In the genomic region with DNA sequence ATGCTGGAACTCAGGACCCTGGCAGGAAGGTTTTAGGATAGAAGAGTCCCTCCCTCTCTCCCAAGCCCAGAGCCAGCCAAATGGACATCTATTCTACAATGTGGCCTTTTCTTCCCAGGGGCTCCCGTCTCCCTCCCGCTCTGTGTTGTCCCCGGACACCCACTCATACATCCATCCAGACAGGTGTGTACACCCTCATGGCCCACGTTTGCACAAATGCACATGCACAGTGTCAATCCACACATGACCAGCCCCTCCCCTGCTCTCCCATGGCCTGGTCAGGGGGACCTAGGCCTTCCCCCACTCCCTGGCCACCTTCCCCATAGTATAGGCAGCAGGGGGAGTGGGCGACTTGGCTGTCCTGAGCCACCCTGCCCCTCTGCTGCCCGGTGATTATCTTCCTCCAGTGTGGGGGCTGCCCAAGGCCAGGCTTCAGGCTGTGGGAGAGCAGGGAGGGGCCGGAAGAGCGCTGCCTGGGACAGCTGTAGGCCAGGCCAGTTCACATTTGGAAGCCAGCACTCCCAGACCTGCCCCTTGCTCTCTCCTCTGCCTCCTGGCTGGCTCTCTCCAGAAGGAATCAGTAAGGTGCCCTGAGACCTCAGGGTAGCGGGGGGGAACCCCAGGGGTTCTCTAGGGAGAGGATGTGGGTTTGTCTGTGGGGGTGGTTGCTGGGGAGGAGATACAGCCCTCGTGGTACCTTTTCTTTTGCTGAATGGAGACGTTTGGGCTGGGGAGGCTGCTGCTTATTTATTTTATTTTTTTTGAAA, we compare ENCODE assay signal across 1 cellular context.
TF ChIP-seq lines count a peak whose summit lies in the region.

No MANE protein-coding gene starts in this region.

TF ChIP-seq in H1, 55 proteins besides CTCF, POLR2A, EP300 and RAD21 (continued from another document):
- TF ChIP-seq, protein P1, sequence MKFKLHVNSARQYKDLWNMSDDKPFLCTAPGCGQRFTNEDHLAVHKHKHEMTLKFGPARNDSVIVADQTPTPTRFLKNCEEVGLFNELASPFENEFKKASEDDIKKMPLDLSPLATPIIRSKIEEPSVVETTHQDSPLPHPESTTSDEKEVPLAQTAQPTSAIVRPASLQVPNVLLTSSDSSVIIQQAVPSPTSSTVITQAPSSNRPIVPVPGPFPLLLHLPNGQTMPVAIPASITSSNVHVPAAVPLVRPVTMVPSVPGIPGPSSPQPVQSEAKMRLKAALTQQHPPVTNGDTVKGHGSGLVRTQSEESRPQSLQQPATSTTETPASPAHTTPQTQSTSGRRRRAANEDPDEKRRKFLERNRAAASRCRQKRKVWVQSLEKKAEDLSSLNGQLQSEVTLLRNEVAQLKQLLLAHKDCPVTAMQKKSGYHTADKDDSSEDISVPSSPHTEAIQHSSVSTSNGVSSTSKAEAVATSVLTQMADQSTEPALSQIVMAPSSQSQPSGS (IDR thresholded peaks at IDR 0.05; ENCODE audit: low read length), result no peak
- TF ChIP-seq BACH1 (IDR thresholded peaks at IDR 0.05; ENCODE audit: low read length) (no peak), POU5F1 (IDR thresholded peaks at IDR 0.05; ENCODE audit: low read depth, low read length) (no peak)
